14 cellular contexts compared by ENCODE assay signal in genomic region chr11:20021212-20021611, GRCh38.
A peak's percentile ranks its signal among the peaks of the same experiment; 100 is the strongest.
DNase-seq lines count a peak whose midpoint lies in the region; ATAC-seq and TF ChIP-seq lines count a peak whose summit lies in the region.
"Had no signal": no experiment of that assay in that cellular context is flagged by ENCODE, and none has a peak within 500 bp of the region (broad histone marks: within the 10 kb centered on the region; RNA-seq: fewer than 3 reads in every experiment).

No MANE protein-coding gene starts in this region.

- H3K36me3 ChIP-seq in iPS-18a (ENCODE audit: control insufficient read depth, low read depth, low read length), result no peaks in the 10 kb centered on the region

- no peak overlapping the region for H3K9ac ChIP-seq in iPS-18a (ENCODE audit: low read length)

- H3K4me3 ChIP-seq in iPS-18a (ENCODE audit: low read length), result peak overlapping the region; percentile 67

- DNase-seq in NCI-H748 (lab: John Stamatoyannopoulos, UW; ENCODE audit: unreplicated experiment) (peak; percentile 49), NCI-H748 treated with DMSO at 0.1 percent for 48 hours (lab: John Stamatoyannopoulos, UW) (no peak), RWPE1 (ENCODE audit: low spot score) (no peak), ecto neural progenitor cell (ENCODE audit: low spot score) (no peak), NCI-H187 treated with DMSO at 0.1 percent for 48 hours (lab: John Stamatoyannopoulos, UW) (no peak)
- DNase-seq: DMS79 treated with DMSO at 0.1 percent for 48 hours, GOT3, IMR-90, SIG-M5 had no signal

- TF ChIP-seq CTCF in RWPE1 (conservative IDR thresholded peaks at IDR 0.05; ENCODE audit: low read depth), result no peak

- H3K27ac ChIP-seq in RWPE1, result peak overlapping the region; percentile 69; the same call in 1 of the 2 replicates
- peak overlapping the region; percentile 2 for H3K27ac ChIP-seq in iPS-18a (ENCODE audit: low read length)
- H3K27ac ChIP-seq: C4-2B had no signal

- CTCF ChIA-PET in RWPE1 (lab: Yijun Ruan, JAX), result no interaction called here

- POLR2A ChIA-PET in RWPE1 (lab: Yijun Ruan, JAX; ENCODE audit: low non-redundant PET), result no interaction called here

- no peaks in the 10 kb centered on the region for H3K27me3 ChIP-seq in iPS-18a (ENCODE audit: control insufficient read depth, insufficient read depth, low read length)

- no peaks in the 10 kb centered on the region for H3K9me3 ChIP-seq in iPS-18a (ENCODE audit: control insufficient read depth, low read depth, low read length)
- H3K9me3 ChIP-seq: Caco-2 had no signal

- H3K4me1 ChIP-seq in iPS-18a (ENCODE audit: control insufficient read depth, low read depth, low read length), result peaks cover 60% of the 10 kb centered on the region

- ATAC-seq in GM19397 (IDR thresholded peaks at IDR 0.05; ENCODE audit: unreplicated experiment) (no peak), GM18498 (IDR thresholded peaks at IDR 0.05; ENCODE audit: unreplicated experiment) (no peak)
